24 cellular contexts compared by ENCODE assay signal in the genomic region with DNA sequence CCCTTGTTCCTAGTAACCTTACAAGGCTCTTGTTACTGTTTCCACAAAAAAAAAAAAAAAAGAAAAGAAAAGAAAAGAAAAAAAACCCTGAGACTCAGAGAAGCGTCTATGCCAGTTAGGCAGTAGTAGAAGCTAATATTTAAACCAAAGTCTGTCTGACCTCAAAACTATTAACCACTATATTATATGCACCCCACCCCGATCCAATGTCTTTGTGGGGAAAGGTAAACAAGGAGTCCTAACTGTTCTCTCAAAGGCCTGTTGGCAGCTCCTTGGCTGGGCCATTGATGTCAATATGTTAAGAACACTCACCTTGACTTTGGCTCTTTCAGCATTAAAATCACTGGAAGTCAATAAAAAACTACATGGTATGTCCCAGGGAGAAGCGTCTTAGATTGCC.
DNase-seq lines count a peak whose midpoint lies in the region; ATAC-seq and TF ChIP-seq lines count a peak whose summit lies in the region.
"Had no signal": no experiment of that assay in that cellular context is flagged by ENCODE, and none has a peak within 500 bp of the region (broad histone marks: within the 10 kb centered on the region; RNA-seq: fewer than 3 reads in every experiment).

No MANE protein-coding gene starts in this region.

- H3K4me3 Mint-ChIP-seq in activated naive CD8-positive, alpha-beta T cell treated with anti-CD3 and anti-CD28 coated beads for 36 hours, result no peak overlapping the region
- H3K4me3 Mint-ChIP-seq in activated naive CD8-positive, alpha-beta T cell treated with anti-CD3 and anti-CD28 coated beads, Interleukin-2, amount 50 U/mL, for 24 hours, result no peak overlapping the region
- H3K4me3 Mint-ChIP-seq: activated B cell treated with CpG ODN at 0.5 μM for 24 hours; activated CD8-positive, alpha-beta memory T cell treated with anti-CD3 and anti-CD28 coated beads, Interleukin-2, amount 10 ng/mL, durations not matched to agents 7 days and 5 days; dendritic cell treated with granulocyte-macrophage colony-stimulating factor and Interleukin-4, amounts not matched to agents 40 ng/mL and 50 ng/mL, for 4 days; HFFc6 had no signal

- H3K4me3 ChIP-seq in right cardiac atrium (ENCODE audit: low read length), result no peak overlapping the region
- H3K4me3 ChIP-seq in osteoblast (ENCODE audit: insufficient read depth, low read length), result no peak overlapping the region
- H3K4me3 ChIP-seq: gastroesophageal sphincter, GM23248, upper lobe of right lung had no signal

- H3K27me3 ChIP-seq in right cardiac atrium (ENCODE audit: control insufficient read depth, insufficient read depth) (no peaks in the 10 kb centered on the region), osteoblast (ENCODE audit: insufficient read depth, low read length) (no peaks in the 10 kb centered on the region)
- H3K27me3 ChIP-seq: gastroesophageal sphincter, upper lobe of right lung had no signal

- H3K27ac ChIP-seq in right cardiac atrium (ENCODE audit: low read length), result peak overlapping the region; percentile 26
- H3K27ac ChIP-seq in osteoblast (ENCODE audit: low read depth, low read length), result no peak overlapping the region
- H3K27ac ChIP-seq: 22Rv1, gastroesophageal sphincter, GM23248, RWPE1, upper lobe of right lung had no signal

- H3K4me2 ChIP-seq in osteoblast (ENCODE audit: insufficient read depth, low read length), result no peak overlapping the region

- no peak overlapping the region for H3K27ac Mint-ChIP-seq in activated naive CD8-positive, alpha-beta T cell treated with anti-CD3 and anti-CD28 coated beads for 36 hours
- H3K27ac Mint-ChIP-seq in activated naive CD8-positive, alpha-beta T cell treated with anti-CD3 and anti-CD28 coated beads, Interleukin-2, amount 50 U/mL, for 24 hours, result no peak overlapping the region
- H3K27ac Mint-ChIP-seq: activated B cell treated with CpG ODN at 0.5 μM for 24 hours; activated CD8-positive, alpha-beta memory T cell treated with anti-CD3 and anti-CD28 coated beads, Interleukin-2, amount 10 ng/mL, durations not matched to agents 7 days and 5 days; dendritic cell treated with granulocyte-macrophage colony-stimulating factor and Interleukin-4, amounts not matched to agents 40 ng/mL and 50 ng/mL, for 4 days; HFFc6 had no signal

- H3K27me3 Mint-ChIP-seq in activated naive CD8-positive, alpha-beta T cell treated with anti-CD3 and anti-CD28 coated beads for 36 hours, result peaks cover 13% of the 10 kb centered on the region
- peaks cover 1% of the 10 kb centered on the region for H3K27me3 Mint-ChIP-seq in activated naive CD8-positive, alpha-beta T cell treated with anti-CD3 and anti-CD28 coated beads, Interleukin-2, amount 50 U/mL, for 24 hours
- H3K27me3 Mint-ChIP-seq: activated B cell treated with CpG ODN at 0.5 μM for 24 hours had no signal

- DNase-seq in right cardiac atrium, result no peak
- no peak for DNase-seq in left cardiac atrium
- DNase-seq in left kidney (ENCODE audit: low read depth, low spot score), result peak; percentile 30
- DNase-seq in osteoblast (ENCODE audit: insufficient read length, low spot score, missing footprints), result no peak
- DNase-seq in activated gamma-delta T cell (lab: John Stamatoyannopoulos, UW), result no peak
- no peak for DNase-seq in islet precursor cell
- no peak for DNase-seq in activated naive CD8-positive, alpha-beta T cell treated with anti-CD3 and anti-CD28 coated beads for 36 hours
- no peak for DNase-seq in activated naive CD8-positive, alpha-beta T cell treated with anti-CD3 and anti-CD28 coated beads, Interleukin-2, amount 50 U/mL, for 24 hours
- DNase-seq: activated B cell treated with CpG ODN at 0.5 μM for 24 hours; activated CD8-positive, alpha-beta memory T cell treated with anti-CD3 and anti-CD28 coated beads, Interleukin-2, amount 10 ng/mL, durations not matched to agents 7 days and 5 days; activated naive CD4-positive, alpha-beta T cell; activated T-cell treated with anti-CD3 and anti-CD28 coated beads, Interleukin-2, amount 50 U/mL, for 48 hours; amniotic stem cell; GM23248; HFFc6; NCI-H1417; NCI-H2081 treated with DMSO at 0.1 percent for 48 hours; stimulated activated CD4-positive, alpha-beta T cell treated with anti-CD3 and anti-CD28 coated beads, Interleukin-2, amount 100 ng/mL, for 48 hours; T-helper 1 cell; upper lobe of right lung had no signal

- H2AFZ ChIP-seq in osteoblast (ENCODE audit: low read length), result peak overlapping the region; percentile 30
- H2AFZ ChIP-seq: GM23248 had no signal

- no peaks in the 10 kb centered on the region for H3K4me1 Mint-ChIP-seq in activated naive CD8-positive, alpha-beta T cell treated with anti-CD3 and anti-CD28 coated beads for 36 hours
- no peaks in the 10 kb centered on the region for H3K4me1 Mint-ChIP-seq in activated naive CD8-positive, alpha-beta T cell treated with anti-CD3 and anti-CD28 coated beads, Interleukin-2, amount 50 U/mL, for 24 hours
- H3K4me1 Mint-ChIP-seq: activated B cell treated with CpG ODN at 0.5 μM for 24 hours; activated CD8-positive, alpha-beta memory T cell treated with anti-CD3 and anti-CD28 coated beads, Interleukin-2, amount 10 ng/mL, durations not matched to agents 7 days and 5 days had no signal

- H3K79me2 ChIP-seq in osteoblast (ENCODE audit: insufficient read depth, low read length), result no peaks in the 10 kb centered on the region

- H3K9me3 ChIP-seq in right cardiac atrium (ENCODE audit: control insufficient read depth, low read length) (no peaks in the 10 kb centered on the region), osteoblast (ENCODE audit: low read depth, low read length) (no peaks in the 10 kb centered on the region)
- H3K9me3 ChIP-seq: upper lobe of right lung had no signal

- no peak for ATAC-seq in right cardiac atrium
- no peak for ATAC-seq in left cardiac atrium
- ATAC-seq in activated naive CD8-positive, alpha-beta T cell treated with anti-CD3 and anti-CD28 coated beads, Interleukin-2, amount 50 U/mL, for 24 hours, result no peak
- ATAC-seq: activated CD8-positive, alpha-beta memory T cell treated with anti-CD3 and anti-CD28 coated beads, Interleukin-2, amount 10 ng/mL, durations not matched to agents 7 days and 5 days; gastroesophageal sphincter; upper lobe of right lung had no signal

- H4K20me1 ChIP-seq in osteoblast (ENCODE audit: insufficient read depth, low read length), result no peaks in the 10 kb centered on the region

- no peak for TF ChIP-seq CTCF in osteoblast (IDR thresholded peaks at IDR 0.05; ENCODE audit: extremely low read depth, low read depth, low read length)

- H3K9me3 Mint-ChIP-seq in activated naive CD8-positive, alpha-beta T cell treated with anti-CD3 and anti-CD28 coated beads for 36 hours, result peaks cover 21% of the 10 kb centered on the region
- peaks cover 13% of the 10 kb centered on the region for H3K9me3 Mint-ChIP-seq in activated naive CD8-positive, alpha-beta T cell treated with anti-CD3 and anti-CD28 coated beads, Interleukin-2, amount 50 U/mL, for 24 hours

- intact Hi-C loops in right cardiac atrium (cut with DNase I) (no loop called here), left cardiac atrium (cut with DNase I) (no loop called here)

- H3K4me1 ChIP-seq in right cardiac atrium (ENCODE audit: control insufficient read depth, insufficient read depth, low read length), result no peaks in the 10 kb centered on the region
- no peaks in the 10 kb centered on the region for H3K4me1 ChIP-seq in osteoblast (ENCODE audit: insufficient read depth, low read length)
- H3K4me1 ChIP-seq: gastroesophageal sphincter, upper lobe of right lung had no signal

- peaks cover 1% of the 10 kb centered on the region for H3K36me3 Mint-ChIP-seq in activated naive CD8-positive, alpha-beta T cell treated with anti-CD3 and anti-CD28 coated beads for 36 hours
- no peaks in the 10 kb centered on the region for H3K36me3 Mint-ChIP-seq in activated naive CD8-positive, alpha-beta T cell treated with anti-CD3 and anti-CD28 coated beads, Interleukin-2, amount 50 U/mL, for 24 hours (ENCODE audit: low read depth)
- H3K36me3 Mint-ChIP-seq: activated CD8-positive, alpha-beta memory T cell treated with anti-CD3 and anti-CD28 coated beads, Interleukin-2, amount 10 ng/mL, durations not matched to agents 7 days and 5 days had no signal

- WGBS in right cardiac atrium, result 67% methylated on average over 3 of the region's 3 CpGs

- H3K36me3 ChIP-seq in osteoblast (ENCODE audit: insufficient read depth, low read length), result no peaks in the 10 kb centered on the region
- H3K36me3 ChIP-seq: gastroesophageal sphincter, upper lobe of right lung had no signal
